Comparison of ENCODE assay signal across 9 cellular contexts in genomic region chr2:227415538-227416424, GRCh38. TPM values are rescaled to one million over a fixed set of nuclear protein-coding genes. Genes with fewer than 3 reads are reported as not detected.
DNase-seq lines count a peak whose midpoint lies in the region; FAIRE-seq and TF ChIP-seq lines count a peak whose summit lies in the region.
"Had no signal": no experiment of that assay in that cellular context is flagged by ENCODE, and none has a peak within 500 bp of the region (broad histone marks: within the 10 kb centered on the region; RNA-seq: fewer than 3 reads in every experiment).

No MANE protein-coding gene starts in this region.

- H3K9ac ChIP-seq in adipocyte (ENCODE audit: low read length), result peak overlapping the region; percentile 52

- no peak for TF ChIP-seq CTCF in WERI-Rb-1 (IDR thresholded peaks at IDR 0.05; ENCODE audit: low read depth, low read length)

- intact Hi-C loops in activated CD4-positive, alpha-beta T cell treated with anti-CD3 and anti-CD28 coated beads, Interleukin-2, amount 10 ng/mL, durations not matched to agents 24 days and 14 days (cut with micrococcal nuclease), result no loop called here

- no peaks in the 10 kb centered on the region for H3K36me3 Mint-ChIP-seq in activated CD4-positive, alpha-beta T cell treated with anti-CD3 and anti-CD28 coated beads, Interleukin-2, amount 10 ng/mL, durations not matched to agents 24 days and 14 days (ENCODE audit: low read depth)
- H3K36me3 Mint-ChIP-seq: CD4-positive, CD25-positive, alpha-beta regulatory T cell had no signal

- H3K9me3 Mint-ChIP-seq in activated CD4-positive, alpha-beta T cell treated with anti-CD3 and anti-CD28 coated beads, Interleukin-2, amount 10 ng/mL, durations not matched to agents 24 days and 14 days, result peaks cover 13% of the 10 kb centered on the region
- H3K9me3 Mint-ChIP-seq: CD4-positive, CD25-positive, alpha-beta regulatory T cell had no signal

- peaks cover 24% of the 10 kb centered on the region for H3K4me1 ChIP-seq in adipocyte (ENCODE audit: control insufficient read depth, insufficient read depth, low read length)

- no peak overlapping the region for H3K4me3 Mint-ChIP-seq in activated CD4-positive, alpha-beta T cell treated with anti-CD3 and anti-CD28 coated beads, Interleukin-2, amount 10 ng/mL, durations not matched to agents 24 days and 14 days

- no peak overlapping the region for H3K4me3 ChIP-seq in adipocyte (ENCODE audit: low read length)
- H3K4me3 ChIP-seq in WERI-Rb-1 (ENCODE audit: low read depth, low read length), result no peak overlapping the region

- FAIRE-seq in HTR-8/SVneo (lab: Jason Lieb, UNC), result no peak

- DNase-seq in activated CD4-positive, alpha-beta T cell treated with anti-CD3 and anti-CD28 coated beads, Interleukin-2, amount 10 ng/mL, durations not matched to agents 24 days and 14 days, result no peak
- DNase-seq in activated CD4-positive, alpha-beta T cell treated with anti-CD3 and anti-CD28 coated beads, Interleukin-2, amount 50 U/mL, for 4 hours, result no peak
- DNase-seq in HTR-8/SVneo (ENCODE audit: insufficient read length, low spot score) (peak; percentile 73), adipocyte (ENCODE audit: low read depth) (peak; percentile 89), kidney glomerular epithelial cell (lab: John Stamatoyannopoulos, UW) (peak; percentile 31), WERI-Rb-1 (no peak), NCI-H1092 treated with DMSO at 0.1 percent for 48 hours (lab: John Stamatoyannopoulos, UW) (no peak)
- no peak for DNase-seq in stimulated activated naive CD4-positive, alpha-beta T cell (lab: John Stamatoyannopoulos, UW)

- H3K27me3 ChIP-seq in adipocyte (replicated peaks; ENCODE audit: control insufficient read depth, insufficient read depth, low read length), result no peaks in the 10 kb centered on the region
- no peaks in the 10 kb centered on the region for H3K27me3 ChIP-seq in WERI-Rb-1 (ENCODE audit: insufficient read depth, low read depth, severe bottlenecking)

- no peaks in the 10 kb centered on the region for H3K27me3 Mint-ChIP-seq in activated CD4-positive, alpha-beta T cell treated with anti-CD3 and anti-CD28 coated beads, Interleukin-2, amount 10 ng/mL, durations not matched to agents 24 days and 14 days
- H3K27me3 Mint-ChIP-seq: CD4-positive, CD25-positive, alpha-beta regulatory T cell had no signal

- no peaks in the 10 kb centered on the region for H3K36me3 ChIP-seq in adipocyte (ENCODE audit: control insufficient read depth, insufficient read depth, low read length, severe bottlenecking)
- H3K36me3 ChIP-seq in WERI-Rb-1, result no peaks in the 10 kb centered on the region

- no peak overlapping the region for H3K27ac ChIP-seq in WERI-Rb-1

- H3K9me3 ChIP-seq in adipocyte (ENCODE audit: control insufficient read depth, low read length) (no peaks in the 10 kb centered on the region), WERI-Rb-1 (ENCODE audit: severe bottlenecking) (no peaks in the 10 kb centered on the region)

- peaks cover 42% of the 10 kb centered on the region for H3K4me1 Mint-ChIP-seq in activated CD4-positive, alpha-beta T cell treated with anti-CD3 and anti-CD28 coated beads, Interleukin-2, amount 10 ng/mL, durations not matched to agents 24 days and 14 days

- peak overlapping the region; percentile 85 for H3K27ac Mint-ChIP-seq in activated CD4-positive, alpha-beta T cell treated with anti-CD3 and anti-CD28 coated beads, Interleukin-2, amount 10 ng/mL, durations not matched to agents 24 days and 14 days

RNA-seq across cellular contexts. Expression of gene SCYGR1, which starts 28.0 kb away (rescaled TPM):
- not detected in 2 replicates for total RNA-seq in activated CD4-positive, alpha-beta T cell treated with anti-CD3 and anti-CD28 coated beads, Interleukin-2, amount 10 ng/mL, durations not matched to agents 24 days and 14 days
- total RNA-seq: CD4-positive, CD25-positive, alpha-beta regulatory T cell had no signal

RNA-seq across cellular contexts. Expression of gene TM4SF20, which starts 36.7 kb away (rescaled TPM):
- not detected in 2 replicates for total RNA-seq in activated CD4-positive, alpha-beta T cell treated with anti-CD3 and anti-CD28 coated beads, Interleukin-2, amount 10 ng/mL, durations not matched to agents 24 days and 14 days
- total RNA-seq: CD4-positive, CD25-positive, alpha-beta regulatory T cell had no signal

RNA-seq across cellular contexts. Expression of gene AGFG1, which starts 56.2 kb away (rescaled TPM):
- total RNA-seq in activated CD4-positive, alpha-beta T cell treated with anti-CD3 and anti-CD28 coated beads, Interleukin-2, amount 10 ng/mL, durations not matched to agents 24 days and 14 days, result 221 and 229 TPM in 2 replicates

Comparison
In these comparisons a context has a peak if more than half of its experiments do, and no peak if none do; other contexts are left out.
1. DNase-seq: peak in HTR-8/SVneo (single experiment), adipocyte (single experiment) and kidney glomerular epithelial cell (single experiment); none in activated CD4-positive, alpha-beta T cell treated with anti-CD3 and anti-CD28 coated beads, Interleukin-2, amount 10 ng/mL, durations not matched to agents 24 days and 14 days (single experiment), activated CD4-positive, alpha-beta T cell treated with anti-CD3 and anti-CD28 coated beads, Interleukin-2, amount 50 U/mL, for 4 hours (0 of 2), WERI-Rb-1 (single experiment), NCI-H1092 treated with DMSO at 0.1 percent for 48 hours (single experiment) and stimulated activated naive CD4-positive, alpha-beta T cell (0 of 6).